ENCODE assay signal across 8 cellular contexts in the genomic region with DNA sequence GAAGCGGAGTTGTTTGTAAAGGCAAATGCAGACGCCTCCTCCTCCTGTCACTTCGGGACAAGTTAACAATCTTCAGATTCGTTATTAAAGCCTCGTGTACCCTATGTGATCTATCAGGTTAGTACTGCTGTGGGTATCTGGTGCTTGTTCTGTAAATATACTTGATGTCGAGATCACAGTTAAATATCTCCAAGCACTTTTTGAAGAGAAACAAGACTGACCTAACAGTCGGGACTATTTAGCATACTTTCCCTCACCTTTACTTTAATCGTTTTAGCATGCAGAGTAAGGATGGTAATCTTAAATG. TPM values are rescaled to one million over a fixed set of nuclear protein-coding genes. Genes with fewer than 3 reads are reported as not detected.
DNase-seq lines count a peak whose midpoint lies in the region; ATAC-seq and TF ChIP-seq lines count a peak whose summit lies in the region.

No MANE protein-coding gene starts in this region.

- H3K27me3 Mint-ChIP-seq in brain (peaks cover 27% of the 10 kb centered on the region), mesothelial cell of epicardium (ENCODE audit: low read depth) (peaks cover 32% of the 10 kb centered on the region)

- H3K36me3 Mint-ChIP-seq in brain (peaks cover 34% of the 10 kb centered on the region), mesothelial cell of epicardium (peaks cover 9% of the 10 kb centered on the region)

- DNase-seq in mesothelial cell of epicardium (ENCODE audit: low spot score in 2 of 2, unreplicated experiment in 2 of 2) (no peak), islet precursor cell (no peak), cerebellum (ENCODE audit: low spot score) (no peak), CD1c-positive myeloid dendritic cell (ENCODE audit: extremely low spot score) (no peak)

- H3K4me3 Mint-ChIP-seq in brain (peak overlapping the region; percentile 90 to 99 (median 98)), mesothelial cell of epicardium (peak overlapping the region; percentile 91)

- H3K9me3 Mint-ChIP-seq in brain (peaks cover 0 to 2% (median 2%) of the 10 kb centered on the region in 5 experiments), mesothelial cell of epicardium (no peaks in the 10 kb centered on the region)

- ATAC-seq in HG03060 (IDR thresholded peaks at IDR 0.05; ENCODE audit: low read depth, unreplicated experiment) (peak; percentile 2), GM21528 (IDR thresholded peaks at IDR 0.05; ENCODE audit: low FRiP score, unreplicated experiment) (no peak)

- peaks cover 35% of the 10 kb centered on the region for H3K4me1 Mint-ChIP-seq in brain
- peaks cover 23% of the 10 kb centered on the region for H3K4me1 Mint-ChIP-seq in mesothelial cell of epicardium

- H3K27ac ChIP-seq in 22Rv1, result peak overlapping the region; percentile 83

- no peak for TF ChIP-seq CTCF in 22Rv1 (IDR thresholded peaks at IDR 0.05)
- TF ChIP-seq CTCF in brain (conservative IDR thresholded peaks at IDR 0.05), result no peak
- no peak for TF ChIP-seq CTCF in mesothelial cell of epicardium (IDR thresholded peaks at IDR 0.05; ENCODE audit: unreplicated experiment)

- peak overlapping the region; percentile 94 to 99 (median 97) for H3K27ac Mint-ChIP-seq in brain
- peak overlapping the region; percentile 97 for H3K27ac Mint-ChIP-seq in mesothelial cell of epicardium

RNA-seq across cellular contexts. Expression of a gene that starts 0.7 kb away (rescaled TPM):
- polyA plus RNA-seq in brain (ENCODE audit: insufficient read depth, low read depth, low replicate concordance), result 9.7 TPM
- total RNA-seq in mesothelial cell of epicardium (24.0 to 26.3 TPM (median 25.1 TPM) in 3 replicates), cerebellum (28.1 TPM)

RNA-seq across cellular contexts. Expression of a gene that starts 45.8 kb away (rescaled TPM):
- polyA plus RNA-seq in brain (ENCODE audit: insufficient read depth, low read depth, low replicate concordance), result 1.8 TPM
- 0.38 to 0.60 TPM (median 0.49 TPM) in 3 replicates for total RNA-seq in mesothelial cell of epicardium
- 9.5 TPM for total RNA-seq in cerebellum
